ENCODE assay signal across 3 cellular contexts in genomic region chr5:109030360-109031143, GRCh38.
TF ChIP-seq lines count a peak whose summit lies in the region.

No MANE protein-coding gene starts in this region.

TF ChIP-seq in A549, 52 proteins besides CTCF, POLR2A, EP300 and RAD21:
- peak; percentile 29 for TF ChIP-seq MAFK (IDR thresholded peaks at IDR 0.05; ENCODE audit: partially characterized antibody)
- no peak for TF ChIP-seq SREBF2 (IDR thresholded peaks at IDR 0.05)

TF ChIP-seq in GM23338, 12 proteins besides CTCF, POLR2A, EP300 and RAD21:
- no peak for TF ChIP-seq ZNF462 (CRISPR knock-in tag; IDR thresholded peaks at IDR 0.05)
- no peak for TF ChIP-seq ZNF331 (CRISPR knock-in tag; IDR thresholded peaks at IDR 0.05; ENCODE audit: low read depth)
- TF ChIP-seq, protein P1, sequence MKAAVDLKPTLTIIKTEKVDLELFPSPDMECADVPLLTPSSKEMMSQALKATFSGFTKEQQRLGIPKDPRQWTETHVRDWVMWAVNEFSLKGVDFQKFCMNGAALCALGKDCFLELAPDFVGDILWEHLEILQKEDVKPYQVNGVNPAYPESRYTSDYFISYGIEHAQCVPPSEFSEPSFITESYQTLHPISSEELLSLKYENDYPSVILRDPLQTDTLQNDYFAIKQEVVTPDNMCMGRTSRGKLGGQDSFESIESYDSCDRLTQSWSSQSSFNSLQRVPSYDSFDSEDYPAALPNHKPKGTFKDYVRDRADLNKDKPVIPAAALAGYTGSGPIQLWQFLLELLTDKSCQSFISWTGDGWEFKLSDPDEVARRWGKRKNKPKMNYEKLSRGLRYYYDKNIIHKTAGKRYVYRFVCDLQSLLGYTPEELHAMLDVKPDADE (IDR thresholded peaks at IDR 0.05) = no peak
- TF ChIP-seq CREB1 (CRISPR knock-in tag; IDR thresholded peaks at IDR 0.05; ENCODE audit: low read depth) = no peak
- TF ChIP-seq EZH2 (IDR thresholded peaks at IDR 0.05; ENCODE audit: low read depth, unreplicated experiment) = no peak
- TF ChIP-seq, protein P2, sequence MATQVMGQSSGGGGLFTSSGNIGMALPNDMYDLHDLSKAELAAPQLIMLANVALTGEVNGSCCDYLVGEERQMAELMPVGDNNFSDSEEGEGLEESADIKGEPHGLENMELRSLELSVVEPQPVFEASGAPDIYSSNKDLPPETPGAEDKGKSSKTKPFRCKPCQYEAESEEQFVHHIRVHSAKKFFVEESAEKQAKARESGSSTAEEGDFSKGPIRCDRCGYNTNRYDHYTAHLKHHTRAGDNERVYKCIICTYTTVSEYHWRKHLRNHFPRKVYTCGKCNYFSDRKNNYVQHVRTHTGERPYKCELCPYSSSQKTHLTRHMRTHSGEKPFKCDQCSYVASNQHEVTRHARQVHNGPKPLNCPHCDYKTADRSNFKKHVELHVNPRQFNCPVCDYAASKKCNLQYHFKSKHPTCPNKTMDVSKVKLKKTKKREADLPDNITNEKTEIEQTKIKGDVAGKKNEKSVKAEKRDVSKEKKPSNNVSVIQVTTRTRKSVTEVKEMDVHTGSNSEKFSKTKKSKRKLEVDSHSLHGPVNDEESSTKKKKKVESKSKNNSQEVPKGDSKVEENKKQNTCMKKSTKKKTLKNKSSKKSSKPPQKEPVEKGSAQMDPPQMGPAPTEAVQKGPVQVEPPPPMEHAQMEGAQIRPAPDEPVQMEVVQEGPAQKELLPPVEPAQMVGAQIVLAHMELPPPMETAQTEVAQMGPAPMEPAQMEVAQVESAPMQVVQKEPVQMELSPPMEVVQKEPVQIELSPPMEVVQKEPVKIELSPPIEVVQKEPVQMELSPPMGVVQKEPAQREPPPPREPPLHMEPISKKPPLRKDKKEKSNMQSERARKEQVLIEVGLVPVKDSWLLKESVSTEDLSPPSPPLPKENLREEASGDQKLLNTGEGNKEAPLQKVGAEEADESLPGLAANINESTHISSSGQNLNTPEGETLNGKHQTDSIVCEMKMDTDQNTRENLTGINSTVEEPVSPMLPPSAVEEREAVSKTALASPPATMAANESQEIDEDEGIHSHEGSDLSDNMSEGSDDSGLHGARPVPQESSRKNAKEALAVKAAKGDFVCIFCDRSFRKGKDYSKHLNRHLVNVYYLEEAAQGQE (IDR thresholded peaks at IDR 0.05; ENCODE audit: unreplicated experiment) = no peak
- no peak for TF ChIP-seq POLR2AphosphoS5 (IDR thresholded peaks at IDR 0.05; ENCODE audit: low read depth)
- no peak for TF ChIP-seq EZH2phosphoT487 (IDR thresholded peaks at IDR 0.05; ENCODE audit: unreplicated experiment)

TF ChIP-seq in K562, 482 proteins besides CTCF, POLR2A, EP300 and RAD21 (continues in another document):
- TF ChIP-seq POLR2G (IDR thresholded peaks at IDR 0.05; ENCODE audit: low read depth, low read length) = no peak
- 0 out of 2 replicates have a peak, but pooled peaks have one; percentile 25 for TF ChIP-seq DIDO1 (tag; IDR thresholded peaks at IDR 0.05; ENCODE audit: low read depth)
- TF ChIP-seq MAFG (tag; conservative IDR thresholded peaks at IDR 0.05) = peak; percentile 78
- TF ChIP-seq, protein P3, sequence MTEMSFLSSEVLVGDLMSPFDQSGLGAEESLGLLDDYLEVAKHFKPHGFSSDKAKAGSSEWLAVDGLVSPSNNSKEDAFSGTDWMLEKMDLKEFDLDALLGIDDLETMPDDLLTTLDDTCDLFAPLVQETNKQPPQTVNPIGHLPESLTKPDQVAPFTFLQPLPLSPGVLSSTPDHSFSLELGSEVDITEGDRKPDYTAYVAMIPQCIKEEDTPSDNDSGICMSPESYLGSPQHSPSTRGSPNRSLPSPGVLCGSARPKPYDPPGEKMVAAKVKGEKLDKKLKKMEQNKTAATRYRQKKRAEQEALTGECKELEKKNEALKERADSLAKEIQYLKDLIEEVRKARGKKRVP (CRISPR knock-in tag; IDR thresholded peaks at IDR 0.05) = no peak
- TF ChIP-seq, protein P4, sequence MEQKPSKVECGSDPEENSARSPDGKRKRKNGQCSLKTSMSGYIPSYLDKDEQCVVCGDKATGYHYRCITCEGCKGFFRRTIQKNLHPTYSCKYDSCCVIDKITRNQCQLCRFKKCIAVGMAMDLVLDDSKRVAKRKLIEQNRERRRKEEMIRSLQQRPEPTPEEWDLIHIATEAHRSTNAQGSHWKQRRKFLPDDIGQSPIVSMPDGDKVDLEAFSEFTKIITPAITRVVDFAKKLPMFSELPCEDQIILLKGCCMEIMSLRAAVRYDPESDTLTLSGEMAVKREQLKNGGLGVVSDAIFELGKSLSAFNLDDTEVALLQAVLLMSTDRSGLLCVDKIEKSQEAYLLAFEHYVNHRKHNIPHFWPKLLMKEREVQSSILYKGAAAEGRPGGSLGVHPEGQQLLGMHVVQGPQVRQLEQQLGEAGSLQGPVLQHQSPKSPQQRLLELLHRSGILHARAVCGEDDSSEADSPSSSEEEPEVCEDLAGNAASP (IDR thresholded peaks at IDR 0.05) = no peak
- TF ChIP-seq ZNF609 (CRISPR knock-in tag; IDR thresholded peaks at IDR 0.05; ENCODE audit: borderline replicate concordance) = no peak
- no peak for TF ChIP-seq LEF1 (IDR thresholded peaks at IDR 0.05)
- TF ChIP-seq RNF2 (IDR thresholded peaks at IDR 0.05) = no peak
- 0 out of 2 replicates have a peak, but pooled peaks have one; percentile 27 for TF ChIP-seq NFE2 (IDR thresholded peaks at IDR 0.05; ENCODE audit: low read depth)
- TF ChIP-seq PKNOX1 (IDR thresholded peaks at IDR 0.05) = no peak
- no peak for TF ChIP-seq ETS2 (tag; IDR thresholded peaks at IDR 0.05; ENCODE audit: borderline replicate concordance, poor library complexity, severe bottlenecking)
- TF ChIP-seq, protein P5, sequence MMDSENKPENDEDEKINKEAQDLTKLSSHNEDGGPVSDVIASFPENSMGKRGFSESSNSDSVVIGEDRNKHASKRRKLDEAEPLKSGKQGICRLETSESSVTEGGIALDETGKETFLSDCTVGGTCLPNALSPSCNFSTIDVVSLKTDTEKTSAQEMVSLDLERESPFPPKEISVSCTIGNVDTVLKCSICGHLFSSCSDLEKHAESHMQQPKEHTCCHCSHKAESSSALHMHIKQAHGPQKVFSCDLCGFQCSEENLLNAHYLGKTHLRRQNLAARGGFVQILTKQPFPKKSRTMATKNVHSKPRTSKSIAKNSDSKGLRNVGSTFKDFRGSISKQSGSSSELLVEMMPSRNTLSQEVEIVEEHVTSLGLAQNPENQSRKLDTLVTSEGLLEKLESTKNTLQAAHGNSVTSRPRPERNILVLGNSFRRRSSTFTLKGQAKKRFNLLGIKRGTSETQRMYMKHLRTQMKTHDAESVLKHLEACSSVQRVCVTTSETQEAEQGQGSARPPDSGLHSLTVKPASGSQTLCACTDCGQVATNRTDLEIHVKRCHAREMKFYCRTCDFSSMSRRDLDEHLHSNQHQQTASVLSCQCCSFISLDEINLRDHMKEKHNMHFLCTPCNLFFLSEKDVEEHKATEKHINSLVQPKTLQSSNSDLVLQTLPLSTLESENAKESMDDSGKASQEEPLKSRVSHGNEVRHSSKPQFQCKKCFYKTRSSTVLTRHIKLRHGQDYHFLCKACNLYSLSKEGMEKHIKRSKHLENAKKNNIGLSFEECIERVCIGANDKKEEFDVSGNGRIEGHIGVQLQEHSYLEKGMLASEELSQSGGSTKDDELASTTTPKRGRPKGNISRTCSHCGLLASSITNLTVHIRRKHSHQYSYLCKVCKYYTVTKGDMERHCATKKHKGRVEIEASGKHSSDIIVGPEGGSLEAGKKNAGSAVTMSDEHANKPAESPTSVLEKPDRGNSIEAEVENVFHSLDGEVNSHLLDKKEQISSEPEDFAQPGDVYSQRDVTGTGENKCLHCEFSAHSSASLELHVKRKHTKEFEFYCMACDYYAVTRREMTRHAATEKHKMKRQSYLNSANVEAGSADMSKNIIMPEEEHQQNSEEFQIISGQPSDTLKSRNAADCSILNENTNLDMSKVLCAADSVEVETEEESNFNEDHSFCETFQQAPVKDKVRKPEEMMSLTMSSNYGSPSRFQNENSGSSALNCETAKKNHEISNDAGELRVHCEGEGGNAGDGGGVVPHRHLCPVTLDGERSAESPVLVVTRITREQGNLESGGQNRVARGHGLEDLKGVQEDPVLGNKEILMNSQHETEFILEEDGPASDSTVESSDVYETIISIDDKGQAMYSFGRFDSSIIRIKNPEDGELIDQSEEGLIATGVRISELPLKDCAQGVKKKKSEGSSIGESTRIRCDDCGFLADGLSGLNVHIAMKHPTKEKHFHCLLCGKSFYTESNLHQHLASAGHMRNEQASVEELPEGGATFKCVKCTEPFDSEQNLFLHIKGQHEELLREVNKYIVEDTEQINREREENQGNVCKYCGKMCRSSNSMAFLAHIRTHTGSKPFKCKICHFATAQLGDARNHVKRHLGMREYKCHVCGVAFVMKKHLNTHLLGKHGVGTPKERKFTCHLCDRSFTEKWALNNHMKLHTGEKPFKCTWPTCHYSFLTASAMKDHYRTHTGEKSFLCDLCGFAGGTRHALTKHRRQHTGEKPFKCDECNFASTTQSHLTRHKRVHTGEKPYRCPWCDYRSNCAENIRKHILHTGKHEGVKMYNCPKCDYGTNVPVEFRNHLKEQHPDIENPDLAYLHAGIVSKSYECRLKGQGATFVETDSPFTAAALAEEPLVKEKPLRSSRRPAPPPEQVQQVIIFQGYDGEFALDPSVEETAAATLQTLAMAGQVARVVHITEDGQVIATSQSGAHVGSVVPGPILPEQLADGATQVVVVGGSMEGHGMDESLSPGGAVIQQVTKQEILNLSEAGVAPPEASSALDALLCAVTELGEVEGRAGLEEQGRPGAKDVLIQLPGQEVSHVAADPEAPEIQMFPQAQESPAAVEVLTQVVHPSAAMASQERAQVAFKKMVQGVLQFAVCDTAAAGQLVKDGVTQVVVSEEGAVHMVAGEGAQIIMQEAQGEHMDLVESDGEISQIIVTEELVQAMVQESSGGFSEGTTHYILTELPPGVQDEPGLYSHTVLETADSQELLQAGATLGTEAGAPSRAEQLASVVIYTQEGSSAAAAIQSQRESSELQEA (IDR thresholded peaks at IDR 0.05; ENCODE audit: low read depth) = no peak
- TF ChIP-seq XRCC4 (IDR thresholded peaks at IDR 0.05; ENCODE audit: extremely low read depth, insufficient read depth, insufficient read length) = no peak
- TF ChIP-seq ESRRA (IDR thresholded peaks at IDR 0.05; ENCODE audit: borderline replicate concordance, low read depth) = no peak
- no peak for TF ChIP-seq SOX6 (IDR thresholded peaks at IDR 0.05)
- TF ChIP-seq SMARCB1 (IDR thresholded peaks at IDR 0.05; ENCODE audit: insufficient read length, low read depth) = no peak
- TF ChIP-seq ZBTB49 (CRISPR knock-in tag; IDR thresholded peaks at IDR 0.05; ENCODE audit: borderline replicate concordance) = no peak
- no peak for TF ChIP-seq TCF3 (CRISPR knock-in tag; IDR thresholded peaks at IDR 0.05)
- TF ChIP-seq ZNF316 (IDR thresholded peaks at IDR 0.05) = peak; percentile 38; the same call in 1 of the 2 replicates
- TF ChIP-seq C11orf30 (IDR thresholded peaks at IDR 0.05; ENCODE audit: low read depth) = peak; percentile 38; the same call in 1 of the 2 replicates
- no peak for TF ChIP-seq HCFC1 (IDR thresholded peaks at IDR 0.05; ENCODE audit: low read depth, low read length)
- TF ChIP-seq SMARCE1 (IDR thresholded peaks at IDR 0.05) = no peak
- TF ChIP-seq NFE2L1 (tag; IDR thresholded peaks at IDR 0.05; ENCODE audit: borderline replicate concordance, low read depth) = peak; percentile 13; the same call in 1 of the 2 replicates
